29 cellular contexts compared by ENCODE assay signal in the genomic region with DNA sequence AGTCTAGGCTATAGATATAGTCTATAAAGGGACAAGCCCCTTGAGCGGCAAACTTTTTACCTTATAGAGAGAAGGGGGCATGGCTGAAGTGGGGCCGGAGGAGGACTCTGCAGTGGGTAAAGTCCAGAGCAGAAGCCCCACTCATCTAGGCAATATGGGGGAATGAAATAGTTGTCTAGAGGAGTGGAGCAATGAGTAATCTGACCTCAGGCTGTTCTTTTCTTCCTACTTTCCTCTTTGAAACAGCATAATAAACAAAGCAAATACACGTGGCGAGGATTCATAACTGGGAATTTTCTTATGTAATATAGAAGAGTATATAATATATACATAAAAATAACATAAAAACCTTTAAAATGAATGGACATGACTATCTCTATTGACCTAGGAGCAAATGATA.
"Had no signal": no experiment of that assay in that cellular context is flagged by ENCODE, and none has a peak within 500 bp of the region (broad histone marks: within the 10 kb centered on the region; RNA-seq: fewer than 3 reads in every experiment).

No MANE protein-coding gene starts in this region.

- ATAC-seq: activated CD4-positive, CD25-positive, alpha-beta regulatory T cell treated with anti-CD3 and anti-CD28 coated beads, Interleukin-2, amount 50 U/mL, for 24 hours; activated CD8-positive, alpha-beta memory T cell treated with anti-CD3 and anti-CD28 coated beads, Interleukin-2, amount 10 ng/mL, durations not matched to agents 7 days and 5 days; activated CD8-positive, alpha-beta T cell treated with anti-CD3 and anti-CD28 coated beads, Interleukin-2, amount 10 ng/mL, durations not matched to agents 7 days and 5 days; activated naive CD8-positive, alpha-beta T cell treated with anti-CD3 and anti-CD28 coated beads, Interleukin-2, amount 50 U/mL, for 24 hours; esophagus mucosa; T-helper 17 cell had no signal

- H3K27me3 ChIP-seq: adrenal gland, ascending aorta, colonic mucosa had no signal

- H3K27ac ChIP-seq: adrenal gland, ascending aorta, colonic mucosa, WERI-Rb-1 had no signal

- H3K9me3 ChIP-seq: adrenal gland, ascending aorta, colonic mucosa had no signal

- FAIRE-seq: endometrium, endothelial cell of umbilical vein, frontal cortex had no signal

- H3K4me1 ChIP-seq: adrenal gland, ascending aorta, colonic mucosa had no signal

- H3K36me3 ChIP-seq: adrenal gland, ascending aorta, colonic mucosa, WERI-Rb-1 had no signal

- H3K4me3 ChIP-seq: adrenal gland, ascending aorta, colonic mucosa had no signal

- DNase-seq: activated B cell treated with CpG ODN at 0.5 μM for 24 hours; activated CD4-positive, alpha-beta T cell treated with anti-CD3 and anti-CD28 coated beads for 48 hours; activated CD4-positive, alpha-beta T cell treated with anti-CD3 and anti-CD28 coated beads, Interleukin-2, amount 50 U/mL, for 1 hour; activated CD4-positive, alpha-beta T cell treated with anti-CD3 and anti-CD28 coated beads, Interleukin-2, amount 50 U/mL, for 48 hours; activated CD8-positive, alpha-beta memory T cell treated with anti-CD3 and anti-CD28 coated beads, Interleukin-2, amount 10 ng/mL, durations not matched to agents 7 days and 5 days; activated CD8-positive, alpha-beta memory T cell treated with anti-CD3 and anti-CD28 coated beads, Interleukin-2, amount 50 U/mL, for 4 hours; activated CD8-positive, alpha-beta T cell treated with anti-CD3 and anti-CD28 coated beads, Interleukin-2, amount 10 ng/mL, durations not matched to agents 7 days and 5 days; activated effector memory CD4-positive, alpha-beta T cell treated with anti-CD3 and anti-CD28 coated beads, Interleukin-2, amount 50 U/mL, for 16 hours; activated naive CD4-positive, alpha-beta T cell treated with anti-CD3 and anti-CD28 coated beads for 36 hours; activated naive CD8-positive, alpha-beta T cell treated with anti-CD3 and anti-CD28 coated beads for 36 hours; activated naive CD8-positive, alpha-beta T cell treated with anti-CD3 and anti-CD28 coated beads, Interleukin-2, amount 50 U/mL, for 24 hours; activated T-cell treated with anti-CD3 and anti-CD28 coated beads, Interleukin-2, amount 50 U/mL, for 1 hour; activated T-cell treated with anti-CD3 and anti-CD28 coated beads, Interleukin-2, amount 50 U/mL, for 48 hours; adrenal gland; amygdala; caudate nucleus; colonic mucosa; effector CD8-positive, alpha-beta T cell; head of caudate nucleus; T-helper 1 cell; T-helper 17 cell; T1000; WERI-Rb-1 had no signal
